9 cellular contexts compared by ENCODE assay signal in genomic region chr3:119320785-119321184, GRCh38. TPM values are rescaled to one million over a fixed set of nuclear protein-coding genes. Genes with fewer than 3 reads are reported as not detected.
DNase-seq lines count a peak whose midpoint lies in the region; ATAC-seq, FAIRE-seq and TF ChIP-seq lines count a peak whose summit lies in the region.
"Not testable (repeated sequence)": the region's sequence is repeated elsewhere in the genome, so short reads cannot be mapped to it uniquely, and the experiment has no call there.
"Had no signal": no experiment of that assay in that cellular context is flagged by ENCODE, and none has a peak within 500 bp of the region (broad histone marks: within the 10 kb centered on the region; RNA-seq: fewer than 3 reads in every experiment).

No MANE protein-coding gene starts in this region.

- peak; percentile 28 for DNase-seq in GM12865 (ENCODE audit: low read depth)
- not testable (repeated sequence) for DNase-seq in T-helper 17 cell; activated CD4-positive, alpha-beta memory T cell treated with anti-CD3 and anti-CD28 coated beads for 36 hours; GM12878 (ENCODE audit: low read depth, low spot score); immature natural killer cell; natural killer cell treated with Interleukin-12 subunit alpha and Interleukin-12 subunit beta and Interleukin-15 and Interleukin-18, amount 100 ng/mL, for 72 hours (ENCODE audit: low spot score); smooth muscle cell (lab: John Stamatoyannopoulos, UW; ENCODE audit: unreplicated experiment)

- H3K79me2 ChIP-seq in GM12878 (ENCODE audit: control insufficient read depth, insufficient read depth, low read length): peaks cover 33% of the 10 kb centered on the region
- peaks cover 49% of the 10 kb centered on the region for H3K79me2 ChIP-seq in smooth muscle cell (ENCODE audit: low read depth)

- not testable (repeated sequence) for H3K9ac ChIP-seq in BLaER1 treated with 17β-estradiol and CSF1 and Interleukin-3, amounts not matched to agents 10 nM and 100 nM; GM12878 (ENCODE audit: control insufficient read depth, insufficient read depth, low read length); smooth muscle cell (ENCODE audit: low read depth)

- BruUV-seq in GM12878 (replicated peaks; lab: Mats Ljungman, UMichigan): not testable (repeated sequence)

- TF ChIP-seq EP300 in GM12878 (IDR thresholded peaks at IDR 0.05; ENCODE audit: borderline replicate concordance in 1 of 2, control insufficient read depth in 1 of 2, low read depth in 2 of 2, low read length in 2 of 2): not testable (repeated sequence)

- H3K4me3 ChIP-seq in BLaER1 treated with 17β-estradiol and CSF1 and Interleukin-3, amounts not matched to agents 10 nM and 100 nM: peak overlapping the region in 2 of 10 experiments; percentile 23 to 31; a peak in 2 of 20 replicates
- not testable (repeated sequence) for H3K4me3 ChIP-seq in GM12865 (ENCODE audit: low read depth, low read length); GM12878; smooth muscle cell

- peak overlapping the region in 10 of 11 experiments; percentile 1 to 65 (median 28); a peak in 14 of 22 replicates for H3K4me2 ChIP-seq in BLaER1 treated with 17β-estradiol and CSF1 and Interleukin-3, amounts not matched to agents 10 nM and 100 nM
- H3K4me2 ChIP-seq in GM12878 (ENCODE audit: control insufficient read depth, insufficient read depth) (peak overlapping the region; percentile 47), smooth muscle cell (peak overlapping the region; percentile 15)

- intact Hi-C loops in activated CD4-positive, alpha-beta memory T cell treated with anti-CD3 and anti-CD28 coated beads for 36 hours (cut with micrococcal nuclease): loop anchor here (10.0 kb wide), 1 partner anchor 1024 kb away; the partner anchor contains the start of gene LRRC58
- intact Hi-C loops in GM12878 (cut with micrococcal nuclease; ENCODE audit: unreplicated experiment): loop anchor here (5.0 kb wide), 1 partner anchor 237 kb away; the partner anchor contains the start of gene CD80

- peaks cover 22 to 71% (median 30%) of the 10 kb centered on the region in 10 experiments for H3K4me1 ChIP-seq in BLaER1 treated with 17β-estradiol and CSF1 and Interleukin-3, amounts not matched to agents 10 nM and 100 nM
- peaks cover 19% of the 10 kb centered on the region for H3K4me1 ChIP-seq in GM12878 (ENCODE audit: control insufficient read depth, insufficient read depth, low read length)
- H3K4me1 ChIP-seq in smooth muscle cell (ENCODE audit: low read depth): peaks cover 23% of the 10 kb centered on the region

- H3K27ac ChIP-seq in BLaER1 treated with 17β-estradiol and CSF1 and Interleukin-3, amounts not matched to agents 10 nM and 100 nM: peak overlapping the region in 2 of 11 experiments; percentile 11 to 23; a peak in 1 of 22 replicates
- H3K27ac ChIP-seq in GM12878 (ENCODE audit: control insufficient read depth, insufficient read depth): not testable (repeated sequence)
- H3K27ac ChIP-seq in smooth muscle cell (ENCODE audit: low read depth): peak overlapping the region; percentile 53

- in situ Hi-C loops in GM12878 (cut with MboI): not testable (repeated sequence)

- 1% methylated on average over 5 of the region's 5 CpGs for WGBS in GM12878 (ENCODE audit: insufficient coverage, insufficient replicate concordance, low lambda C conversion rate, missing lambda C conversion rate)
- 45% methylated on average over 5 of the region's 5 CpGs for WGBS in smooth muscle cell (ENCODE audit: low lambda C conversion rate)

- H2AFZ ChIP-seq in GM12878 (ENCODE audit: control insufficient read depth, low read depth, low read length); smooth muscle cell (ENCODE audit: low read depth): not testable (repeated sequence)

- H3K36me3 Mint-ChIP-seq in T-helper 17 cell (ENCODE audit: low read depth); activated CD4-positive, alpha-beta memory T cell treated with anti-CD3 and anti-CD28 coated beads for 36 hours; immature natural killer cell: not testable (repeated sequence)
- peaks cover 12% of the 10 kb centered on the region for H3K36me3 Mint-ChIP-seq in natural killer cell treated with Interleukin-12 subunit alpha and Interleukin-12 subunit beta and Interleukin-15 and Interleukin-18, amount 100 ng/mL, for 72 hours

- H3K27me3 ChIP-seq in BLaER1 treated with 17β-estradiol and CSF1 and Interleukin-3, amounts not matched to agents 10 nM and 100 nM; GM12878 (replicated peaks in 1 of 2; ENCODE audit: control insufficient read depth in 2 of 2, insufficient read depth in 2 of 2, low read length in 1 of 2); smooth muscle cell (ENCODE audit: low read depth): not testable (repeated sequence)

- H3K36me3 ChIP-seq in BLaER1 treated with 17β-estradiol and CSF1 and Interleukin-3, amounts not matched to agents 10 nM and 100 nM: peaks cover 0 to 25% (median 0%) of the 10 kb centered on the region in 11 experiments; a peak in 6 of 22 replicates
- H3K36me3 ChIP-seq in GM12878 (ENCODE audit: control insufficient read depth in 2 of 2, insufficient read depth in 2 of 2, low read length in 1 of 2); smooth muscle cell (ENCODE audit: low read depth): not testable (repeated sequence)

- ATAC-seq in T-helper 17 cell; GM12878; natural killer cell treated with Interleukin-12 subunit alpha and Interleukin-12 subunit beta and Interleukin-15 and Interleukin-18, amount 100 ng/mL, for 72 hours: not testable (repeated sequence)

- not testable (repeated sequence) for TF ChIP-seq CTCF in GM12865 (IDR thresholded peaks at IDR 0.05; ENCODE audit: insufficient read depth, low read depth, low read length, missing control alignments); GM12878 (IDR thresholded peaks at IDR 0.05 in 2 of 3, conservative IDR thresholded peaks at IDR 0.05 in 1 of 3; ENCODE audit: control insufficient read depth in 2 of 3, extremely low read depth in 1 of 3, insufficient read depth in 1 of 3, low read depth in 3 of 3, low read length in 3 of 3); smooth muscle cell (IDR thresholded peaks at IDR 0.05; ENCODE audit: borderline replicate concordance, insufficient read depth, poor library complexity, severe bottlenecking)

- FAIRE-seq in GM12878 (lab: Jason Lieb, UNC): not testable (repeated sequence)

- H3K4me1 Mint-ChIP-seq in T-helper 17 cell (peaks cover 23% of the 10 kb centered on the region), immature natural killer cell (peaks cover 20 to 23% of the 10 kb centered on the region in 2 donors)
- H3K4me1 Mint-ChIP-seq in activated CD4-positive, alpha-beta memory T cell treated with anti-CD3 and anti-CD28 coated beads for 36 hours (ENCODE audit: low read depth): peaks cover 43% of the 10 kb centered on the region
- H3K4me1 Mint-ChIP-seq in natural killer cell treated with Interleukin-12 subunit alpha and Interleukin-12 subunit beta and Interleukin-15 and Interleukin-18, amount 100 ng/mL, for 72 hours (ENCODE audit: low read depth in 2 of 2): peaks cover 51 to 59% of the 10 kb centered on the region in 2 donors

- H3K4me3 Mint-ChIP-seq in T-helper 17 cell, immature natural killer cell: not testable (repeated sequence)
- H3K4me3 Mint-ChIP-seq in activated CD4-positive, alpha-beta memory T cell treated with anti-CD3 and anti-CD28 coated beads for 36 hours: peak overlapping the region; percentile 40
- H3K4me3 Mint-ChIP-seq in natural killer cell treated with Interleukin-12 subunit alpha and Interleukin-12 subunit beta and Interleukin-15 and Interleukin-18, amount 100 ng/mL, for 72 hours: peak overlapping the region; percentile 49

- not testable (repeated sequence) for H3K9me3 Mint-ChIP-seq in activated CD4-positive, alpha-beta memory T cell treated with anti-CD3 and anti-CD28 coated beads for 36 hours; immature natural killer cell; natural killer cell treated with Interleukin-12 subunit alpha and Interleukin-12 subunit beta and Interleukin-15 and Interleukin-18, amount 100 ng/mL, for 72 hours

- peak overlapping the region; percentile 17 for H3K27ac Mint-ChIP-seq in T-helper 17 cell
- not testable (repeated sequence) for H3K27ac Mint-ChIP-seq in activated CD4-positive, alpha-beta memory T cell treated with anti-CD3 and anti-CD28 coated beads for 36 hours
- H3K27ac Mint-ChIP-seq in immature natural killer cell: peak overlapping the region in 5 of 6 donors; percentile 11 to 59 (median 30)
- peak overlapping the region; percentile 59 to 81 for H3K27ac Mint-ChIP-seq in natural killer cell treated with Interleukin-12 subunit alpha and Interleukin-12 subunit beta and Interleukin-15 and Interleukin-18, amount 100 ng/mL, for 72 hours

- POLR2A ChIA-PET in activated CD4-positive, alpha-beta memory T cell treated with anti-CD3 and anti-CD28 coated beads for 36 hours (lab: Charles Lee): not testable (repeated sequence)
- POLR2A ChIA-PET in GM12878 (lab: Charles Lee): interaction anchor here (1.4 kb wide), 1 partner anchor 20 kb away, joined by 3 read pairs; no protein-coding TSS in a partner anchor

- not testable (repeated sequence) for H3K9me3 ChIP-seq in BLaER1 treated with 17β-estradiol and CSF1 and Interleukin-3, amounts not matched to agents 10 nM and 100 nM (replicated peaks in 1 of 11); T-helper 17 cell (ENCODE audit: control insufficient read depth, low read length, poor library complexity, severe bottlenecking); GM12878 (replicated peaks; ENCODE audit: control insufficient read depth, insufficient read depth, low read length); smooth muscle cell (replicated peaks; ENCODE audit: low read depth)

- peaks cover 14% of the 10 kb centered on the region for H3F3A ChIP-seq in smooth muscle cell (ENCODE audit: low read depth)

- CTCF ChIA-PET in activated CD4-positive, alpha-beta memory T cell treated with anti-CD3 and anti-CD28 coated beads for 36 hours (lab: Charles Lee): not testable (repeated sequence)
- CTCF ChIA-PET in GM12878 (lab: Yijun Ruan, JAX): interaction anchor here (1.6 to 3.1 kb wide), 2 partner anchors 32 to 79 kb away, joined by 5 to 13 read pairs; no protein-coding TSS in a partner anchor

- SMC1A ChIA-PET in GM12878 (lab: Charles Lee; ENCODE audit: uncharacterized antibody, unreplicated experiment): interaction anchor here (1.0 to 3.1 kb wide), 5 partner anchors 18 to 32 kb away, joined by 3 to 32 read pairs (median 7); partner anchors contain the start of gene ARHGAP31

- not testable (repeated sequence) for H3K27me3 Mint-ChIP-seq in T-helper 17 cell; activated CD4-positive, alpha-beta memory T cell treated with anti-CD3 and anti-CD28 coated beads for 36 hours; immature natural killer cell (ENCODE audit: low read depth in 3 of 3); natural killer cell treated with Interleukin-12 subunit alpha and Interleukin-12 subunit beta and Interleukin-15 and Interleukin-18, amount 100 ng/mL, for 72 hours

- TF ChIP-seq POLR2A in GM12878 (IDR thresholded peaks at IDR 0.05; ENCODE audit: low read depth, low read length): not testable (repeated sequence)

- not testable (repeated sequence) for TF ChIP-seq RAD21 in GM12878 (IDR thresholded peaks at IDR 0.05; ENCODE audit: insufficient read depth, low read depth, low read length)

- RAD21 ChIA-PET in GM12878 (lab: Charles Lee; ENCODE audit: unreplicated experiment): interaction anchor here (1.0 kb wide), 1 partner anchor 22 kb away, joined by 3 read pairs; no protein-coding TSS in a partner anchor

- H4K20me1 ChIP-seq in BLaER1 treated with 17β-estradiol and CSF1 and Interleukin-3, amounts not matched to agents 10 nM and 100 nM: peaks cover 0 to 15% (median 0%) of the 10 kb centered on the region in 11 experiments; a peak in 5 of 22 replicates
- not testable (repeated sequence) for H4K20me1 ChIP-seq in GM12878 (ENCODE audit: control insufficient read depth, insufficient read depth); smooth muscle cell (ENCODE audit: low read depth)

RNA-seq across cellular contexts. Expression of gene ARHGAP31, which starts 26.6 kb away (rescaled TPM):
- total RNA-seq in T-helper 17 cell (10 to 100 TPM; 11.4 to 11.8 TPM), GM12878 (2014; rRNA removed) (10.0 and 10.5 TPM in 2 replicates), GM12878 (2014; rRNA removed; fragmentation: Illumina TruSeq; extraction: Trizol) (10.5 and 10.6 TPM in 2 replicates), GM12878 (2021) (26.4 and 27.4 TPM in 2 replicates), smooth muscle cell (10.9 and 15.4 TPM in 2 replicates)
- 10 to 100 TPM; 10.8 to 11.4 TPM for total RNA-seq in activated CD4-positive, alpha-beta memory T cell treated with anti-CD3 and anti-CD28 coated beads for 36 hours
- total RNA-seq in GM12878 (2013; cell fraction: nucleolus; rRNA removed): 25.6 and 27.1 TPM in 2 replicates
- polyA plus RNA-seq in GM12878 (2011; ENCODE audit: low read depth): 5.0 TPM
- polyA plus RNA-seq in GM12878 (2011; rRNA removed) (27.4 and 29.8 TPM in 2 replicates), GM12878 (2014; fragmentation: Illumina TruSeq; extraction: Trizol) (11.9 and 13.5 TPM in 2 replicates), GM12878 (2014; fragmentation: Nextera tagmentation; extraction: Ambion mirVana) (1 to 10 TPM in 1 of 2 experiments, under 1 TPM in 1; 0.97 to 1.6 TPM), GM12878 (2014; rRNA removed) (10.1 and 10.7 TPM in 2 replicates), GM12878 (2016; fragmentation: Nextera tagmentation; extraction: Ambion mirVana) (1 to 10 TPM; 6.9 to 7.2 TPM), immature natural killer cell (1 to 10 TPM; 1.1 to 4.9 (median 2.8) TPM), smooth muscle cell (5.6 and 6.1 TPM in 2 replicates)
- polyA plus RNA-seq in GM12878 (2011; cell fraction: cytosol; rRNA removed): 23.1 and 28.4 TPM in 2 replicates
- 12.5 and 13.9 TPM in 2 replicates for polyA plus RNA-seq in GM12878 (2011; cell fraction: nucleus; rRNA removed)
- 7.2 and 8.3 TPM in 2 replicates for polyA plus RNA-seq in GM12878 (2012)
- polyA minus RNA-seq in GM12878 (2011; rRNA and poly(A)+ RNA removed): 35.0 and 43.4 TPM in 2 replicates
- polyA minus RNA-seq in GM12878 (2011; cell fraction: cytosol; rRNA and poly(A)+ RNA removed): 12.4 and 18.5 TPM in 2 replicates
- polyA minus RNA-seq in GM12878 (2011; cell fraction: nucleus; rRNA and poly(A)+ RNA removed): 10.0 and 16.7 TPM in 2 replicates
- 10 to 100 TPM; 22.5 to 64.6 TPM for total RNA-seq in natural killer cell treated with Interleukin-12 subunit alpha and Interleukin-12 subunit beta and Interleukin-15 and Interleukin-18, amount 100 ng/mL, for 72 hours
- total RNA-seq: HepG2 had no signal
- polyA plus RNA-seq: HepG2 had no signal
